ENCODE assay signal across 22 cellular contexts in the genomic region with DNA sequence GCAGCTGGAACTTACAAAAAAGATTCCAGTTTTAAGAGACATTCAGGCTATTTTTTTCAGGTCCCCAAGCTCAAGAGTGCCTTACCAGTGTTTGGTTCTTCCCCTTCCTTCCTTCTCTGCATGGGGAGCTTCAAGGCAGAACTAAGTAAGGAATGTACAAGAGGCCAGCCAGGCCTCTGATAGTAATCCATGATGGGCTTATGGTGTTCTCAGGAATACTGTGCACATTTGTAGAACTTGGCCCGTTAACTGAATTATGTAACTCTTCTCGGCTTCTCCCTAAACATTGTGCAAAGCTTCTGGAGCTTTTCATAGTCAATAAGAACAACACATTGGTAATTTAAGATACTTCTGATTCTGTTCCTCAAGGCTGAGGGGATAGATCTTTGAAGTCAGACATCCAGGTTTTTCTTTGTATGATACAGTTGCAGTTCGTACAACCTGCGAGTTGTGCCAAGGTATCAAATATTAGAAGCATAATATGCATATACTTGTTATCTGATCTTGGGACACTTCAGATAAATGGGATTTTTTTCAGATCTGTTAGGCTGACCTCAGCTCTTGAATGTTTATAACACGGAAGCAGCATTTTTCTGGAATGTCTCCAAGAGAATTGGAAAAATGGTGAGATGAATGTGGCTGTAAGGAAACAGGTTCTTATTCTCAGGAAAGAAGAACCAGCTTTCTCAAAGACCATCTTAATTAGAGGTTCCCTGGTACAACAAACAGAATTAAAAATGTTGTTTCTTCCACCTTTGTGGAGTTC.
"Had no signal": no experiment of that assay in that cellular context is flagged by ENCODE, and none has a peak within 500 bp of the region (broad histone marks: within the 10 kb centered on the region; RNA-seq: fewer than 3 reads in every experiment).

No MANE protein-coding gene starts in this region.

- H3K27ac ChIP-seq: hepatocyte, neutrophil, ovary, prostate gland, skin epidermis, tibial nerve had no signal

- H3K4me3 ChIP-seq: hepatocyte, ovary, prostate gland, skin epidermis, tibial nerve had no signal

- H2AFZ ChIP-seq: hepatocyte had no signal

- H3K4me1 ChIP-seq: prostate gland, tibial nerve had no signal

- H3K9me3 ChIP-seq: neutrophil, ovary, prostate gland, tibial nerve had no signal

- H3K79me2 ChIP-seq: hepatocyte had no signal

- ATAC-seq: T-helper 17 cell had no signal

- H3K4me2 ChIP-seq: hepatocyte had no signal

- H3K27me3 ChIP-seq: hepatocyte, neutrophil, ovary, tibial nerve had no signal

- DNase-seq: activated CD4-positive, alpha-beta memory T cell treated with anti-CD3 and anti-CD28 coated beads, Interleukin-2, amount 10 ng/mL, durations not matched to agents 7 days and 5 days; activated CD4-positive, alpha-beta T cell treated with anti-CD3 and anti-CD28 coated beads, Interleukin-2, amount 10 ng/mL, durations not matched to agents 24 days and 14 days; activated effector memory CD4-positive, alpha-beta T cell treated with anti-CD3 and anti-CD28 coated beads, Interleukin-2, amount 50 U/mL, for 16 hours; activated naive CD4-positive, alpha-beta T cell treated with anti-CD3 and anti-CD28 coated beads, Interleukin-2, amount 10 ng/mL, durations not matched to agents 7 days and 5 days; activated T-cell treated with anti-CD3 and anti-CD28 coated beads for 4 hours; amygdala; caudate nucleus; dermis blood vessel endothelial cell; effector CD8-positive, alpha-beta T cell; erythroblast; foreskin melanocyte; glutamatergic neuron; immature natural killer cell; kidney glomerular epithelial cell; ovary; stimulated activated CD4-positive, alpha-beta T cell treated with anti-CD3 and anti-CD28 coated beads, Interleukin-1b, Interleukin-23, amount 100 ng/mL, for 48 hours; T-helper 17 cell had no signal

- H3K36me3 ChIP-seq: neutrophil, ovary, prostate gland, tibial nerve had no signal
